In the genomic region with DNA sequence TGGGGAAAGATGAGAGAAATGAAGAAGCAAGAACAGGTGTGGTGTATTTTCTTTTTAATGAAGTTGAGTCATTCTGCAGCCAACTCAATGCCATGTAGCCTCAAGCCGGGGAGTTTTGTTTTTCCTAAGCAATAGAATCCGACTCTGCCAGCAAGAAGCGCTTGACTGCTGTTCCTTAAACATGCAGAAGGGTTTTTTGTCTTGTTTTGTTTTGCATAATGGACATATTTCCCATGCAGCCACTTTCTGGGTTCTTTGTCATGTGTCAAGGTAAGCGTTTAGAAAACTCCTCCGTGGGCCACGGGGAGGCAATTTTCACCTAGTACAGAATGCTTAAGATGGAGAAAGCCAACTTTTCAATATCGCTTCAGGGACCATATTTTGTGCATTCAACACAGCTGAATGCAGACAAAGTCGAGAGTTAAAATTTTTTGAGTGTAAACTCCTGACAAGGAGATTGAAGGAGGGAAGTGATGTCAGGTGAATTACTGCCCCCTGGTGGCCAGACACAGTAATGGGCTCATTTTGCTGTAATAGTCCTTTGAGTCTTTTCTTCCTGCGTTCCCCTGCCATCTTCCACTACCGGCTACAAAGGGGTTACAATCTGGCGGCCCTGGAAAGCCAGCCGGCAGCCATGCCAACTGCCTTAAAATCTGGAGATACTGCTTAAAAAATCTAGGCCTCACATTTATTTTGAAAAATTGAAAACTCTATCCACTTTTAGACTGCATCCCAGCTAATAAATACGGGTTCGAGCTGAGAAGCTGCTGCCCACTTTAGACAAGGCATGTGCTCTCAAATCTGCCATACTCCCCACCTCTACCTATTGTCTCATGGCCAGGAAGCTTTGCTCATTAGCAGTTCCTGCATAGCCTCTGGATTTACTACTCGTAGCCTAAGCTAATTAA, we compare ENCODE assay signal across 8 cellular contexts. TPM values are rescaled to one million over a fixed set of nuclear protein-coding genes. Genes with fewer than 3 reads are reported as not detected.
DNase-seq lines count a peak whose midpoint lies in the region; ATAC-seq and TF ChIP-seq lines count a peak whose summit lies in the region.

No MANE protein-coding gene starts in this region.

- peak overlapping the region; percentile 87 for H3K27ac Mint-ChIP-seq in memory B cell

- intact Hi-C loops in dorsolateral prefrontal cortex (cut with DNase I), result loop anchor here (2.0 to 10.0 kb wide), 7 partner anchors 55 to 835 kb away; a partner anchor contains a TSS

- peak; percentile 15 for ATAC-seq in memory B cell (ENCODE audit: low read depth)
- no peak for ATAC-seq in HG02981 (IDR thresholded peaks at IDR 0.05; ENCODE audit: unreplicated experiment)

- H3K4me3 Mint-ChIP-seq in memory B cell, result peak overlapping the region; percentile 70

- peak; percentile 87 to 100 (median 94) for TF ChIP-seq CTCF in dorsolateral prefrontal cortex (IDR thresholded peaks at IDR 0.05 in 54 of 56, conservative IDR thresholded peaks at IDR 0.05 in 2 of 56; ENCODE audit: low read depth in 1 of 56, partially characterized antibody in 56 of 56)

- no peaks in the 10 kb centered on the region for H3K27me3 Mint-ChIP-seq in memory B cell

- H3K36me3 Mint-ChIP-seq in memory B cell, result no peaks in the 10 kb centered on the region

- H3K27me3 ChIP-seq in dorsolateral prefrontal cortex, result no peaks in the 10 kb centered on the region

- H3K9me3 Mint-ChIP-seq in memory B cell, result no peaks in the 10 kb centered on the region

- peak overlapping the region in 35 of 59 donors; percentile 0 to 55 (median 24) for H3K4me3 ChIP-seq in dorsolateral prefrontal cortex

- peak overlapping the region in 19 of 59 donors; percentile 1 to 66 (median 35) for H3K27ac ChIP-seq in dorsolateral prefrontal cortex

- DNase-seq in CMK (ENCODE audit: low read depth) (peak; percentile 32), HCEC 1CT (peak; percentile 49), NCI-H345 treated with DMSO at 0.1 percent for 48 hours (lab: John Stamatoyannopoulos, UW; ENCODE audit: unreplicated experiment) (peak; percentile 50), dorsolateral prefrontal cortex (peak; percentile 66 to 93 (median 80)), memory B cell (ENCODE audit: low spot score in 2 of 2) (peak; percentile 75 to 82)
- DNase-seq in activated CD4-positive, alpha-beta T cell treated with anti-CD3 and anti-CD28 coated beads, Interleukin-2, amount 50 U/mL, for 24 hours (ENCODE audit: low read depth in 1 of 2, low spot score in 1 of 2), result peak; percentile 49 to 72
- DNase-seq in stimulated activated CD8-positive, alpha-beta memory T cell treated with anti-CD3 and anti-CD28 coated beads, Interleukin-15, amount 100 ng/mL, for 1 hour (ENCODE audit: low read depth), result peak; percentile 68

- H3K4me1 Mint-ChIP-seq in memory B cell, result peaks cover 19% of the 10 kb centered on the region

RNA-seq across cellular contexts. Expression of a gene that starts 3.2 kb away (rescaled TPM):
- 10 to 100 TPM in 23 of 120 experiments, 1 to 10 TPM in 97; 5.6 to 13.7 (median 8.3) TPM for total RNA-seq in dorsolateral prefrontal cortex

RNA-seq across cellular contexts. Expression of a gene that starts 49.1 kb away (rescaled TPM):
- total RNA-seq in dorsolateral prefrontal cortex, result 10 to 100 TPM; 41.4 to 83.9 (median 63.1) TPM

RNA-seq across cellular contexts. Expression of a gene that starts 50.5 kb away (rescaled TPM):
- 100 to 1,000 TPM; 120 to 322 (median 236) TPM for total RNA-seq in dorsolateral prefrontal cortex
